ENCODE assay signal across 8 cellular contexts in the genomic region with DNA sequence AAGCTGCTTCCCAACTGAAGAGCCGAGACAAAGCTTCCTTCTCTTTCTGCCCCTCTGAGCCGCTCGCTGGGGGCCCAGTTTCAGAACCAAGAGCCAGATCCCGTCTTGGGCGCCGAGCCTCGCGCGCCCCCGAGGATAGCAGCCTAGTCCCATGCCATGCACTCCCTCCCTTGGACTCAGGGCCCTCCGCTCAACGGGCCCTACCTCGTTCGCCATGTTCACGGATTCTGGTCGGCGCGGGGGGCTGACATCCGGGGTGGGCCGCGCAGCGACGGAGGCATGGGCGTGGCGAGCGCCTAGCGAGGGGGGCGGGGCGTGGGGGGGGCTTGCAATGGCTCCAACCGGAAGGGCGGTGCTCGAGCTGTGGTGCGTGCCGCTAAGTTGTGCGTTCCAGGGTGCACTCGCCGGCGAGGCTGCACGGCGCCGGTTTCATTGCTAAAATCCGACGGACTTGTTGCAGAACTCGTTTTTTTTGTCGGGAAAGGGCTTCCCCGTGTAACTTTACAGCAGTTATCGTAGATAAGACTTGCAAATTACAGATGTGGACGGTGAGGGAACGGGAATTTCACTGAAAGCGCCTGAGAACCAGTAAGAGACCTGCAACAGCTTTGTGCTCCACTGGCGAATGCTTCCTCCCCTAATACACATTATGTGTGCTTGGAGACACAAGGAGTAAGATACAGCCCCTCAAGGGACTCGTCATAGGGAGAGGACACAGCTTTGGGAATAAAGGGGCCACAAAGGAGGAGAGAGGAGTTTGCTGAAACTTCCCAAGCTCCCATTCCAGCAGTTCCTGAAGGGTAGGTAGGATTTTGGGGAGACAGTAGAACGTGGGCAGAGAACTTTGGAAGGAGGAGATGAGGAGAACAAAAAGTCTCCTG.
DNase-seq lines count a peak whose midpoint lies in the region; ATAC-seq lines count a peak whose summit lies in the region.

A gene (minus strand): TSS at position 304 of the 881 bp plus-strand sequence. CDS start 88 bp downstream, at position 216.

- ATAC-seq in GM19043 (IDR thresholded peaks at IDR 0.05; ENCODE audit: low read depth, unreplicated experiment) (peak; percentile 86), HG03354 (IDR thresholded peaks at IDR 0.05; ENCODE audit: poor library complexity, severe bottlenecking, unreplicated experiment) (peak; percentile 95)

- DNase-seq in AG20443 (ENCODE audit: low spot score) (peak; percentile 95), NCI-H446 treated with DMSO at 0.1 percent for 48 hours (lab: John Stamatoyannopoulos, UW) (peak; percentile 59), kidney tubule cell (ENCODE audit: low spot score) (peak; percentile 88)
- peak; percentile 87 to 92 for DNase-seq in activated CD4-positive, alpha-beta T cell treated with anti-CD3 and anti-CD28 coated beads for 4 hours
- peak; percentile 82 to 89 for DNase-seq in stimulated activated CD4-positive, alpha-beta T cell treated with anti-CD3 and anti-CD28 coated beads, Interleukin-1b, Interleukin-23, amount 100 ng/mL, for 1 hour (ENCODE audit: low read depth in 2 of 2)

- peak within 1 kb of the TSS; percentile 95 for H3K27ac ChIP-seq in cingulate gyrus (ENCODE audit: low read depth, low read length)

Comparison
In these comparisons a context has a peak if more than half of its experiments do, and no peak if none do; other contexts are left out.
1. Peak in every context shown above with its lines: DNase-seq, ATAC-seq and H3K27ac ChIP-seq.